In the genomic region with DNA sequence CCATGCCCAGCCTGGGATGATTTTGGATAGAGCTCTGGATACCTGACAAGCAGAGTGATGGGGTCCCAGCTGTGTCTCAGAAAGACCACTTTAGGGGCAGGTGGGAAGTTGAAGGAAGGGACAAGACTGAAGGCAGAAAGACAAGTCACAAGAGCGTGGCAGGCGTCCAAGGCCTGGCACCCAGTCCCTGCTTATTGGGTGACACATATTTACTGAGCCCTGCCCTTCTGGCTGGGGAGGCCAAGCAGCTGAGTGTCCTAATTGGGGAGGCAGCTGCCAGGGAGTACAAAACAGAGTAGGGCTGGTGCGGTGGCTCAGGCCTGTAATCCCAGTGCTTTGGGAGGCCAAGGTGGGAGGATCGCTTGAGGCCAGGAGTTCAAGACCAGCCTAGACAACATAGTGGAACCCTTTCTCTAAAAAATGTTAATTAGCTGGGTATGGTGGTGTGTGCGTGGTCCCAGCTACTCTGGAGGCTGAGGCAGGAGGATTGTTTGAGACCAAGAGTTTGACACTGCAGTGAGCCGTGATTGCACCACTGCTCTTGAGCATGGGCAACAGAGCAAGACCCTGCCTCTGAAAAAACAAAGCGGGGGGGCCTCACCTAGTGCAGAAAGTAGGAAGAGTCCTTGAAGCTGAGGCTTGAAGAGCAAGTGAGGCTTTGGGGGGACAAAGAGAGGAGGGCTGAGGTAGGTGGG, we compare ENCODE assay signal across 1 cellular context.
TF ChIP-seq lines count a peak whose summit lies in the region.

No MANE protein-coding gene starts in this region.

TF ChIP-seq in GM23338, 12 proteins besides CTCF, POLR2A, EP300 and RAD21 (continued from another document):
- TF ChIP-seq, protein P1, sequence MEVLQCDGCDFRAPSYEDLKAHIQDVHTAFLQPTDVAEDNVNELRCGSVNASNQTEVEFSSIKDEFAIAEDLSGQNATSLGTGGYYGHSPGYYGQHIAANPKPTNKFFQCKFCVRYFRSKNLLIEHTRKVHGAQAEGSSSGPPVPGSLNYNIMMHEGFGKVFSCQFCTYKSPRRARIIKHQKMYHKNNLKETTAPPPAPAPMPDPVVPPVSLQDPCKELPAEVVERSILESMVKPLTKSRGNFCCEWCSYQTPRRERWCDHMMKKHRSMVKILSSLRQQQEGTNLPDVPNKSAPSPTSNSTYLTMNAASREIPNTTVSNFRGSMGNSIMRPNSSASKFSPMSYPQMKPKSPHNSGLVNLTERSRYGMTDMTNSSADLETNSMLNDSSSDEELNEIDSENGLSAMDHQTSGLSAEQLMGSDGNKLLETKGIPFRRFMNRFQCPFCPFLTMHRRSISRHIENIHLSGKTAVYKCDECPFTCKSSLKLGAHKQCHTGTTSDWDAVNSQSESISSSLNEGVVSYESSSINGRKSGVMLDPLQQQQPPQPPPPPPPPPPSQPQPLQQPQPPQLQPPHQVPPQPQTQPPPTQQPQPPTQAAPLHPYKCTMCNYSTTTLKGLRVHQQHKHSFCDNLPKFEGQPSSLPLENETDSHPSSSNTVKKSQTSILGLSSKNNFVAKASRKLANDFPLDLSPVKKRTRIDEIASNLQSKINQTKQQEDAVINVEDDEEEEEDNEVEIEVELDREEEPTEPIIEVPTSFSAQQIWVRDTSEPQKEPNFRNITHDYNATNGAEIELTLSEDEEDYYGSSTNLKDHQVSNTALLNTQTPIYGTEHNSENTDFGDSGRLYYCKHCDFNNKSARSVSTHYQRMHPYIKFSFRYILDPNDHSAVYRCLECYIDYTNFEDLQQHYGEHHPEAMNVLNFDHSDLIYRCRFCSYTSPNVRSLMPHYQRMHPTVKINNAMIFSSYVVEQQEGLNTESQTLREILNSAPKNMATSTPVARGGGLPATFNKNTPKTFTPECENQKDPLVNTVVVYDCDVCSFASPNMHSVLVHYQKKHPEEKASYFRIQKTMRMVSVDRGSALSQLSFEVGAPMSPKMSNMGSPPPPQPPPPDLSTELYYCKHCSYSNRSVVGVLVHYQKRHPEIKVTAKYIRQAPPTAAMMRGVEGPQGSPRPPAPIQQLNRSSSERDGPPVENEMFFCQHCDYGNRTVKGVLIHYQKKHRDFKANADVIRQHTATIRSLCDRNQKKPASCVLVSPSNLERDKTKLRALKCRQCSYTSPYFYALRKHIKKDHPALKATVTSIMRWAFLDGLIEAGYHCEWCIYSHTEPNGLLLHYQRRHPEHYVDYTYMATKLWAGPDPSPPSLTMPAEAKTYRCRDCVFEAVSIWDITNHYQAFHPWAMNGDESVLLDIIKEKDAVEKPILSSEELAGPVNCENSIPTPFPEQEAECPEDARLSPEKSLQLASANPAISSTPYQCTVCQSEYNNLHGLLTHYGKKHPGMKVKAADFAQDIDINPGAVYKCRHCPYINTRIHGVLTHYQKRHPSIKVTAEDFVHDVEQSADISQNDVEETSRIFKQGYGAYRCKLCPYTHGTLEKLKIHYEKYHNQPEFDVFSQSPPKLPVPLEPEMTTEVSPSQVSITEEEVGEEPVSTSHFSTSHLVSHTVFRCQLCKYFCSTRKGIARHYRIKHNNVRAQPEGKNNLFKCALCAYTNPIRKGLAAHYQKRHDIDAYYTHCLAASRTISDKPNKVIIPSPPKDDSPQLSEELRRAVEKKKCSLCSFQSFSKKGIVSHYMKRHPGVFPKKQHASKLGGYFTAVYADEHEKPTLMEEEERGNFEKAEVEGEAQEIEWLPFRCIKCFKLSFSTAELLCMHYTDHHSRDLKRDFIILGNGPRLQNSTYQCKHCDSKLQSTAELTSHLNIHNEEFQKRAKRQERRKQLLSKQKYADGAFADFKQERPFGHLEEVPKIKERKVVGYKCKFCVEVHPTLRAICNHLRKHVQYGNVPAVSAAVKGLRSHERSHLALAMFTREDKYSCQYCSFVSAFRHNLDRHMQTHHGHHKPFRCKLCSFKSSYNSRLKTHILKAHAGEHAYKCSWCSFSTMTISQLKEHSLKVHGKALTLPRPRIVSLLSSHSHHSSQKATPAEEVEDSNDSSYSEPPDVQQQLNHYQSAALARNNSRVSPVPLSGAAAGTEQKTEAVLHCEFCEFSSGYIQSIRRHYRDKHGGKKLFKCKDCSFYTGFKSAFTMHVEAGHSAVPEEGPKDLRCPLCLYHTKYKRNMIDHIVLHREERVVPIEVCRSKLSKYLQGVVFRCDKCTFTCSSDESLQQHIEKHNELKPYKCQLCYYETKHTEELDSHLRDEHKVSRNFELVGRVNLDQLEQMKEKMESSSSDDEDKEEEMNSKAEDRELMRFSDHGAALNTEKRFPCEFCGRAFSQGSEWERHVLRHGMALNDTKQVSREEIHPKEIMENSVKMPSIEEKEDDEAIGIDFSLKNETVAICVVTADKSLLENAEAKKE (CRISPR knock-in tag; IDR thresholded peaks at IDR 0.05) = no peak
- TF ChIP-seq POLR2AphosphoS5 (IDR thresholded peaks at IDR 0.05; ENCODE audit: low read depth) (no peak), ZNF331 (CRISPR knock-in tag; IDR thresholded peaks at IDR 0.05; ENCODE audit: low read depth) (no peak), EZH2 (IDR thresholded peaks at IDR 0.05; ENCODE audit: low read depth, unreplicated experiment) (no peak), CREB1 (CRISPR knock-in tag; IDR thresholded peaks at IDR 0.05; ENCODE audit: low read depth) (no peak), NANOG (IDR thresholded peaks at IDR 0.05; ENCODE audit: borderline replicate concordance) (no peak), EZH2phosphoT487 (IDR thresholded peaks at IDR 0.05; ENCODE audit: unreplicated experiment) (no peak), STAT1 (IDR thresholded peaks at IDR 0.05; ENCODE audit: unreplicated experiment) (no peak)
- TF ChIP-seq, protein P2, sequence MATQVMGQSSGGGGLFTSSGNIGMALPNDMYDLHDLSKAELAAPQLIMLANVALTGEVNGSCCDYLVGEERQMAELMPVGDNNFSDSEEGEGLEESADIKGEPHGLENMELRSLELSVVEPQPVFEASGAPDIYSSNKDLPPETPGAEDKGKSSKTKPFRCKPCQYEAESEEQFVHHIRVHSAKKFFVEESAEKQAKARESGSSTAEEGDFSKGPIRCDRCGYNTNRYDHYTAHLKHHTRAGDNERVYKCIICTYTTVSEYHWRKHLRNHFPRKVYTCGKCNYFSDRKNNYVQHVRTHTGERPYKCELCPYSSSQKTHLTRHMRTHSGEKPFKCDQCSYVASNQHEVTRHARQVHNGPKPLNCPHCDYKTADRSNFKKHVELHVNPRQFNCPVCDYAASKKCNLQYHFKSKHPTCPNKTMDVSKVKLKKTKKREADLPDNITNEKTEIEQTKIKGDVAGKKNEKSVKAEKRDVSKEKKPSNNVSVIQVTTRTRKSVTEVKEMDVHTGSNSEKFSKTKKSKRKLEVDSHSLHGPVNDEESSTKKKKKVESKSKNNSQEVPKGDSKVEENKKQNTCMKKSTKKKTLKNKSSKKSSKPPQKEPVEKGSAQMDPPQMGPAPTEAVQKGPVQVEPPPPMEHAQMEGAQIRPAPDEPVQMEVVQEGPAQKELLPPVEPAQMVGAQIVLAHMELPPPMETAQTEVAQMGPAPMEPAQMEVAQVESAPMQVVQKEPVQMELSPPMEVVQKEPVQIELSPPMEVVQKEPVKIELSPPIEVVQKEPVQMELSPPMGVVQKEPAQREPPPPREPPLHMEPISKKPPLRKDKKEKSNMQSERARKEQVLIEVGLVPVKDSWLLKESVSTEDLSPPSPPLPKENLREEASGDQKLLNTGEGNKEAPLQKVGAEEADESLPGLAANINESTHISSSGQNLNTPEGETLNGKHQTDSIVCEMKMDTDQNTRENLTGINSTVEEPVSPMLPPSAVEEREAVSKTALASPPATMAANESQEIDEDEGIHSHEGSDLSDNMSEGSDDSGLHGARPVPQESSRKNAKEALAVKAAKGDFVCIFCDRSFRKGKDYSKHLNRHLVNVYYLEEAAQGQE (IDR thresholded peaks at IDR 0.05; ENCODE audit: unreplicated experiment) = no peak
